19 cellular contexts compared by ENCODE assay signal in genomic region chr5:7926296-7926695, GRCh38. TPM values are rescaled to one million over a fixed set of nuclear protein-coding genes. Genes with fewer than 3 reads are reported as not detected.
DNase-seq lines count a peak whose midpoint lies in the region; ATAC-seq and TF ChIP-seq lines count a peak whose summit lies in the region.
"Had no signal": no experiment of that assay in that cellular context is flagged by ENCODE, and none has a peak within 500 bp of the region (broad histone marks: within the 10 kb centered on the region; RNA-seq: fewer than 3 reads in every experiment).

No MANE protein-coding gene starts in this region.

- peaks cover 5 to 10% (median 9%) of the 10 kb centered on the region in 3 donors for H3K27me3 Mint-ChIP-seq in CD14-positive monocyte (ENCODE audit: low read depth in 3 of 3)

- H3K4me1 Mint-ChIP-seq in CD14-positive monocyte: no peaks in the 10 kb centered on the region

- H3K79me2 ChIP-seq in ACC112 (ENCODE audit: control insufficient read depth, insufficient read depth, low read length, unreplicated experiment): no peaks in the 10 kb centered on the region

- intact Hi-C loops in CD14-positive monocyte (cut with micrococcal nuclease): no loop called here

- H3K36me3 ChIP-seq in ACC112 (ENCODE audit: insufficient read depth, low read length): no peaks in the 10 kb centered on the region
- H3K36me3 ChIP-seq: neutrophil had no signal

- ATAC-seq in HG02610 (IDR thresholded peaks at IDR 0.05; ENCODE audit: unreplicated experiment): no peak
- ATAC-seq: activated CD4-positive, alpha-beta T cell treated with anti-CD3 and anti-CD28 coated beads for 36 hours; esophagus mucosa had no signal

- peak overlapping the region; percentile 87 for H3K27ac ChIP-seq in ACC112 (ENCODE audit: low read depth, low read length)
- H3K27ac ChIP-seq: A549, HL-60, neutrophil, RWPE1 had no signal

- peak overlapping the region in 1 of 7 donors; percentile 5 for H3K27ac Mint-ChIP-seq in CD14-positive monocyte
- H3K27ac Mint-ChIP-seq: activated CD4-positive, alpha-beta T cell treated with anti-CD3 and anti-CD28 coated beads for 36 hours; stimulated activated naive CD8-positive, alpha-beta T cell treated with anti-CD3 and anti-CD28 coated beads, Interleukin-15, Interleukin-2, amounts not matched to agents 100 ng/mL and 50 ng/mL, for 24 hours had no signal

- H3K4me3 ChIP-seq in ACC112 (ENCODE audit: low read depth, low read length): no peak overlapping the region
- H3K4me3 ChIP-seq: A549 had no signal

- no peak overlapping the region for H3K4me3 Mint-ChIP-seq in CD14-positive monocyte
- H3K4me3 Mint-ChIP-seq: activated CD4-positive, alpha-beta T cell treated with anti-CD3 and anti-CD28 coated beads for 36 hours; stimulated activated naive CD8-positive, alpha-beta T cell treated with anti-CD3 and anti-CD28 coated beads, Interleukin-15, Interleukin-2, amounts not matched to agents 100 ng/mL and 50 ng/mL, for 24 hours had no signal

- H3K36me3 Mint-ChIP-seq in CD14-positive monocyte: no peaks in the 10 kb centered on the region

- peaks cover 15% of the 10 kb centered on the region for H3K4me1 ChIP-seq in ACC112 (ENCODE audit: control insufficient read depth, insufficient read depth, low read length, unreplicated experiment)
- H3K4me1 ChIP-seq: A549 had no signal

- H2AFZ ChIP-seq in ACC112 (ENCODE audit: low read length, unreplicated experiment): peak overlapping the region; percentile 9

- no peaks in the 10 kb centered on the region for H3K9me3 Mint-ChIP-seq in CD14-positive monocyte
- H3K9me3 Mint-ChIP-seq: stimulated activated naive CD8-positive, alpha-beta T cell treated with anti-CD3 and anti-CD28 coated beads, Interleukin-15, Interleukin-2, amounts not matched to agents 100 ng/mL and 50 ng/mL, for 24 hours had no signal

- DNase-seq in HCEC 1CT (peak; percentile 92), amniotic stem cell (lab: John Stamatoyannopoulos, UW) (peak; percentile 17), hepatic stellate cell (ENCODE audit: low spot score) (peak; percentile 74), CD14-positive monocyte (ENCODE audit: low spot score) (no peak), AML-193 (lab: John Stamatoyannopoulos, UW) (no peak), occipital lobe (lab: John Stamatoyannopoulos, UW) (no peak)
- DNase-seq: activated CD4-positive, alpha-beta T cell treated with anti-CD3 and anti-CD28 coated beads for 36 hours; activated T-cell treated with anti-CD3 and anti-CD28 coated beads, Interleukin-2, amount 50 U/mL, for 1 hour; NCI-H1694 treated with DMSO at 0.1 percent for 48 hours; NCI-H82; T-helper 2 cell had no signal

- H3K27me3 ChIP-seq in ACC112 (ENCODE audit: insufficient read depth, low read length): peaks cover 13% of the 10 kb centered on the region

- TF ChIP-seq CTCF in CD14-positive monocyte (IDR thresholded peaks at IDR 0.05): no peak

RNA-seq across cellular contexts. Expression of gene MTRR, which starts 57.3 kb away (rescaled TPM):
- polyA plus RNA-seq in CD14-positive monocyte: 10 to 100 TPM; 18.0 to 22.1 TPM
- total RNA-seq in occipital lobe: 29.9 TPM

RNA-seq across cellular contexts. Expression of gene FASTKD3, which starts 57.5 kb away (rescaled TPM):
- polyA plus RNA-seq in CD14-positive monocyte: 10 to 100 TPM; 10.7 to 15.5 TPM
- 21.4 TPM for total RNA-seq in occipital lobe

Comparison
In these comparisons a context has a peak if more than half of its experiments do, and no peak if none do; other contexts are left out.
1. DNase-seq: peak in HCEC 1CT (single experiment), amniotic stem cell (single experiment) and hepatic stellate cell (single experiment); none in CD14-positive monocyte (single experiment), AML-193 (0 of 2) and occipital lobe (single experiment).